In the genomic region with DNA sequence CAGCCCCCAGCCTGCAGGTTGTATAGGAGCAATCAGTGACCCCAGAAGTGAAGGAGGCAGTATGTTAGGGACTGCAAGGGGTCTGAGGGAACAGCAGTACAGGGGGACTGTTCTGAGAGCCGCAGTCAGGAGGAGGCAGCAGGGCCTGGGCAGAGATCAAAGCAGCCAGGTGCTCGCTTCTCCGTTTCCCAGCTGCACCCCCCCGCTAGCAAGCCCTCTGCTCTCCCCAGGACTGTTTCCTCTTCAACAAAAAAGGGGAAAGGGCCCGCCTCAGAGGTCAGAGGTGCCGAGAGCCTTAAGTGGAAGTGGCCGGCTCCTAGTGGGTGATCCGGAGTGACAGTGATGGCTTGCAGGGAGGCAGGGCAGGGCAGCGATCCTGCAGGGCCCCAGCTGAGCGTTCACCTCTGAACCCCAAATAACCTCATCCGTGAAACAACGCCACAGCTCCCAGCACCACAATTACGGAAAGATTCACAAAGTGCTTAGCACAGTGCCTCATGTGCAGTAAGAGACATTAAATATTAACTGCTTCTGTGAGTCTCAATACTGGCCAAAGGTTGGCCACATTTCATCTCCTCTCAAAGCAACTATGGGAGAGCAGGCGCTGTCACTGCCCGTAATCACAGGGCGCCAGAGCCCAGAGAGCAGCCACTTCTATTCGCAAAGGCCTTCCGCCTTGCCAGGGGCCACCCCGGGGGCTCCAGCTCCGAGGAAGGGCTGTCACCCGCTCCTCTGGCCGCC, we compare ENCODE assay signal across 26 cellular contexts. TPM values are rescaled to one million over a fixed set of nuclear protein-coding genes. Genes with fewer than 3 reads are reported as not detected.
DNase-seq lines count a peak whose midpoint lies in the region; TF ChIP-seq lines count a peak whose summit lies in the region.
"Had no signal": no experiment of that assay in that cellular context is flagged by ENCODE, and none has a peak within 500 bp of the region (broad histone marks: within the 10 kb centered on the region; RNA-seq: fewer than 3 reads in every experiment).

No MANE protein-coding gene starts in this region.

- peaks cover 61% of the 10 kb centered on the region for H3K4me1 ChIP-seq in BLaER1
- peaks cover 53% of the 10 kb centered on the region for H3K4me1 ChIP-seq in DOHH2 (ENCODE audit: control insufficient read depth, low read length)
- no peaks in the 10 kb centered on the region for H3K4me1 ChIP-seq in osteoblast (ENCODE audit: insufficient read depth, low read length)
- H3K4me1 ChIP-seq: psoas muscle, transverse colon had no signal

- H3K36me3 Mint-ChIP-seq in chondrocyte (ENCODE audit: low read depth), result peaks cover 24% of the 10 kb centered on the region

- no peaks in the 10 kb centered on the region for H3K27me3 Mint-ChIP-seq in chondrocyte (ENCODE audit: low read depth)
- H3K27me3 Mint-ChIP-seq: activated CD4-positive, alpha-beta T cell treated with anti-CD3 and anti-CD28 coated beads, Interleukin-2, amount 10 ng/mL, durations not matched to agents 24 days and 14 days; activated naive CD4-positive, alpha-beta T cell treated with anti-CD3 and anti-CD28 coated beads, Interleukin-2, amount 10 ng/mL, durations not matched to agents 7 days and 5 days had no signal

- peak overlapping the region; percentile 42; the same call in 1 of the 2 replicates for H3K9ac ChIP-seq in BLaER1

- no peak overlapping the region for H2AFZ ChIP-seq in osteoblast (ENCODE audit: low read length)

- no peak overlapping the region for H3K27ac Mint-ChIP-seq in chondrocyte (ENCODE audit: unreplicated experiment)
- H3K27ac Mint-ChIP-seq: activated CD4-positive, alpha-beta T cell treated with anti-CD3 and anti-CD28 coated beads, Interleukin-2, amount 10 ng/mL, durations not matched to agents 24 days and 14 days; activated T-cell treated with anti-CD3 and anti-CD28 coated beads, Interleukin-2, amount 50 U/mL, for 72 hours had no signal

- H3K9me3 Mint-ChIP-seq in chondrocyte (ENCODE audit: low read depth), result no peaks in the 10 kb centered on the region
- H3K9me3 Mint-ChIP-seq: activated CD4-positive, alpha-beta T cell treated with anti-CD3 and anti-CD28 coated beads, Interleukin-2, amount 10 ng/mL, durations not matched to agents 24 days and 14 days; activated naive CD4-positive, alpha-beta T cell treated with anti-CD3 and anti-CD28 coated beads, Interleukin-2, amount 10 ng/mL, durations not matched to agents 7 days and 5 days; activated T-cell treated with anti-CD3 and anti-CD28 coated beads, Interleukin-2, amount 50 U/mL, for 72 hours had no signal

- H3K9me2 ChIP-seq in DOHH2 (replicated peaks; ENCODE audit: control insufficient read depth, low read length), result no peaks in the 10 kb centered on the region

- DNase-seq in chondrocyte (ENCODE audit: low spot score) (peak; percentile 70), osteoblast (ENCODE audit: insufficient read length, low spot score, missing footprints) (peak; percentile 71), HK-2 (ENCODE audit: unreplicated experiment) (no peak), NCI-H82 treated with DMSO at 0.1 percent for 48 hours (lab: John Stamatoyannopoulos, UW; ENCODE audit: unreplicated experiment) (no peak), DMS53 treated with DMSO at 0.1 percent for 48 hours (lab: John Stamatoyannopoulos, UW; ENCODE audit: unreplicated experiment) (no peak)
- DNase-seq: activated CD4-positive, alpha-beta T cell treated with anti-CD3 and anti-CD28 coated beads, Interleukin-2, amount 10 ng/mL, durations not matched to agents 24 days and 14 days; activated naive CD4-positive, alpha-beta T cell treated with anti-CD3 and anti-CD28 coated beads, Interleukin-2, amount 10 ng/mL, durations not matched to agents 7 days and 5 days; activated T-cell treated with anti-CD3 and anti-CD28 coated beads, Interleukin-2, amount 50 U/mL, for 72 hours; amniotic stem cell; Calu3; DND-41; effector CD8-positive, alpha-beta T cell; islet precursor cell; NCI-H1694; NCI-H524; SIG-M5; stomach; SW 1271; T1000; transverse colon had no signal

- H3K27me3 ChIP-seq in BLaER1, result no peaks in the 10 kb centered on the region
- no peaks in the 10 kb centered on the region for H3K27me3 ChIP-seq in DOHH2 (ENCODE audit: control insufficient read depth, low read length)
- H3K27me3 ChIP-seq in osteoblast (ENCODE audit: insufficient read depth, low read length), result no peaks in the 10 kb centered on the region
- H3K27me3 ChIP-seq: neutrophil, stomach, transverse colon had no signal

- no peak overlapping the region for H3K4me3 Mint-ChIP-seq in chondrocyte (ENCODE audit: unreplicated experiment)
- H3K4me3 Mint-ChIP-seq: activated CD4-positive, alpha-beta T cell treated with anti-CD3 and anti-CD28 coated beads, Interleukin-2, amount 10 ng/mL, durations not matched to agents 24 days and 14 days; activated naive CD4-positive, alpha-beta T cell treated with anti-CD3 and anti-CD28 coated beads, Interleukin-2, amount 10 ng/mL, durations not matched to agents 7 days and 5 days; activated T-cell treated with anti-CD3 and anti-CD28 coated beads, Interleukin-2, amount 50 U/mL, for 72 hours had no signal

- H3K36me3 ChIP-seq in BLaER1, result peaks cover 99% of the 10 kb centered on the region
- peaks cover 98% of the 10 kb centered on the region for H3K36me3 ChIP-seq in DOHH2 (ENCODE audit: control insufficient read depth, low read length)
- peaks cover 61% of the 10 kb centered on the region for H3K36me3 ChIP-seq in osteoblast (ENCODE audit: insufficient read depth, low read length)

- H3K4me3 ChIP-seq in BLaER1, result 0 out of 2 replicates have a peak overlapping the region, but pooled peaks have one; percentile 14
- H3K4me3 ChIP-seq in DOHH2 (ENCODE audit: low read length), result peak overlapping the region; percentile 37
- no peak overlapping the region for H3K4me3 ChIP-seq in osteoblast (ENCODE audit: insufficient read depth, low read length)
- H3K4me3 ChIP-seq: psoas muscle, stomach, transverse colon had no signal

- H3K79me2 ChIP-seq in DOHH2 (ENCODE audit: control insufficient read depth, low read length), result peaks cover 95% of the 10 kb centered on the region
- H3K79me2 ChIP-seq in osteoblast (ENCODE audit: insufficient read depth, low read length), result peaks cover 6% of the 10 kb centered on the region

- peaks cover 99% of the 10 kb centered on the region for H4K20me1 ChIP-seq in BLaER1
- H4K20me1 ChIP-seq in DOHH2 (ENCODE audit: control insufficient read depth, insufficient read depth, low read depth, low read length), result peaks cover 16% of the 10 kb centered on the region
- peaks cover 21% of the 10 kb centered on the region for H4K20me1 ChIP-seq in osteoblast (ENCODE audit: insufficient read depth, low read length)

- TF ChIP-seq CTCF in DOHH2 (IDR thresholded peaks at IDR 0.05; ENCODE audit: low read depth, low read length, poor library complexity, severe bottlenecking) (no peak), chondrocyte (IDR thresholded peaks at IDR 0.05) (no peak), osteoblast (IDR thresholded peaks at IDR 0.05; ENCODE audit: extremely low read depth, low read depth, low read length) (no peak)

- peak overlapping the region; percentile 77 for H3K4me2 ChIP-seq in BLaER1
- peak overlapping the region; percentile 42 for H3K4me2 ChIP-seq in DOHH2 (ENCODE audit: low read length)
- no peak overlapping the region for H3K4me2 ChIP-seq in osteoblast (ENCODE audit: insufficient read depth, low read length)

- H3F3A ChIP-seq in DOHH2 (ENCODE audit: control insufficient read depth, insufficient read depth), result peaks cover 17% of the 10 kb centered on the region

- no peaks in the 10 kb centered on the region for H3K9me3 ChIP-seq in BLaER1
- no peaks in the 10 kb centered on the region for H3K9me3 ChIP-seq in DOHH2 (ENCODE audit: control insufficient read depth, insufficient read depth, low read length)
- no peaks in the 10 kb centered on the region for H3K9me3 ChIP-seq in osteoblast (ENCODE audit: low read depth, low read length)
- H3K9me3 ChIP-seq: neutrophil, psoas muscle, stomach, transverse colon had no signal

- no peaks in the 10 kb centered on the region for H3K4me1 Mint-ChIP-seq in chondrocyte (ENCODE audit: low read depth)

- H3K27ac ChIP-seq in BLaER1, result peak overlapping the region; percentile 32; the same call in 1 of the 2 replicates
- peak overlapping the region; percentile 64 for H3K27ac ChIP-seq in DOHH2 (ENCODE audit: low read depth, low read length)
- no peak overlapping the region for H3K27ac ChIP-seq in osteoblast (ENCODE audit: low read depth, low read length)
- H3K27ac ChIP-seq: C4-2B, epithelial cell of prostate, neutrophil, psoas muscle, stomach, transverse colon had no signal

RNA-seq across cellular contexts. Expression of gene CLPTM1L, which starts 8.0 kb away (rescaled TPM):
- total RNA-seq in chondrocyte (75.8 to 108 TPM (median 81.6 TPM) in 3 replicates), osteoblast (134 and 139 TPM in 2 replicates)

RNA-seq across cellular contexts. Expression of gene TERT, which starts 42.1 kb away (rescaled TPM):
- total RNA-seq in chondrocyte (not detected in 3 replicates), osteoblast (not detected in 2 replicates)
- total RNA-seq: psoas muscle, transverse colon had no signal

Comparison
In these comparisons a context has a peak if more than half of its experiments do, and no peak if none do; other contexts are left out.
1. DNase-seq: peak in chondrocyte (single experiment) and osteoblast (single experiment); none in HK-2 (single experiment), NCI-H82 treated with DMSO at 0.1 percent for 48 hours (single experiment) and DMS53 treated with DMSO at 0.1 percent for 48 hours (single experiment).